15 cellular contexts compared by ENCODE assay signal in the genomic region with DNA sequence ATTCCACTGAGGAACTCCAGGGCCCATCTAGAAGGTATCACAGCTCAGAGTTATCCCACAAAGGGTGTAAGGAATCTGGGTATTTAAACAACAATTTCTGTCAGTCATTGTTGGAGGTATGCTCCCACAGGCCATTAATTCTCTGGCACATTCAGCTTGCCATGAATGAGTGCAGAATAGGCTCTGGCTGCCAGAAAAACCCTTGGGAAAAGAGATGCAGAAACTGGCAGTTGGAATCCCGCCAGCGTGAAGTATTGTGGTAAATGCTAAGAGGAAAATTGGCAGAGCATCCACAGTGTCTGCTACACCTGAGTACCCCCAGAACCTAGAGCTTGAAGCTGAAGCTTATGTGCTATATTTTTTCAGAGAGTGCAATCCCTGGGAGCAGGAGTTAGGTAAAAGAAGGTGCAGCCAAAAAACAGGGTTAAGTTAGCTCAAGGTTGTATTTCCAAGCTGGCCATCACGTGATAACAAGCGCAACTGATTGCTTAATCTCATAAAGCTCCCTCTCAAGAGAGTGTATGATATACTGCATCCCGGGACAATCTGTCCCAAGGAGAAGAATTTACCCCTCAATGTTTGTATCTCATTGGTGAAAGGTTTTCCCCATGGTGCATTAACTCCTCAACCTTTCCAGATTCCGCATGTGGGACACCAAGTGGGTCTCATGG.
A peak's percentile ranks its signal among the peaks of the same experiment; 100 is the strongest.
DNase-seq lines count a peak whose midpoint lies in the region; ATAC-seq and TF ChIP-seq lines count a peak whose summit lies in the region.
"Had no signal": no experiment of that assay in that cellular context is flagged by ENCODE, and none has a peak within 500 bp of the region (broad histone marks: within the 10 kb centered on the region; RNA-seq: fewer than 3 reads in every experiment).

No MANE protein-coding gene starts in this region.

- CTCF ChIA-PET in CD8-positive, alpha-beta T cell (lab: Charles Lee) = no interaction called here

- intact Hi-C loops in esophagus muscularis mucosa (cut with DNase I) = no loop called here
- intact Hi-C loops in CD8-positive, alpha-beta T cell (cut with DNase I, micrococcal nuclease) = no loop called here

- H3K27me3 Mint-ChIP-seq in CD8-positive, alpha-beta T cell (ENCODE audit: low read depth) = peaks cover 12% of the 10 kb centered on the region
- H3K27me3 Mint-ChIP-seq: activated CD4-positive, alpha-beta T cell treated with anti-CD3 and anti-CD28 coated beads, Interleukin-2, amount 10 ng/mL, durations not matched to agents 7 days and 5 days had no signal

- H3K4me3 ChIP-seq in esophagus muscularis mucosa (no peak overlapping the region), trophoblast cell (ENCODE audit: low read depth, low read length) (no peak overlapping the region)
- H3K4me3 ChIP-seq in CD8-positive, alpha-beta T cell (ENCODE audit: low read depth, low read length) = no peak overlapping the region
- H3K4me3 ChIP-seq: dorsolateral prefrontal cortex, vagina had no signal

- in situ Hi-C loops in ACHN (cut with HindIII; ENCODE audit: low pct_ligation_motif_present, low pct_unique_long_range_greater_than_20kb, low sequenced_read_pairs) = no loop called here

- H2AFZ ChIP-seq in trophoblast cell (ENCODE audit: insufficient read depth, low read length, poor library complexity) = no peak overlapping the region

- DNase-seq in ACHN = peak; percentile 92
- peak; percentile 93 for DNase-seq in NCI-H2196 (lab: John Stamatoyannopoulos, UW; ENCODE audit: unreplicated experiment)
- DNase-seq in esophagus muscularis mucosa (ENCODE audit: extremely low spot score) = peak; percentile 62
- no peak for DNase-seq in Kasumi-1 (lab: John Stamatoyannopoulos, UW)
- no peak for DNase-seq in CD8-positive, alpha-beta T cell
- DNase-seq in dedifferentiated amniotic fluid mesenchymal stem cell (ENCODE audit: extremely low spot score) = no peak
- no peak for DNase-seq in trophoblast cell
- DNase-seq: activated CD4-positive, alpha-beta T cell treated with anti-CD3 and anti-CD28 coated beads, Interleukin-2, amount 10 ng/mL, durations not matched to agents 7 days and 5 days; PC-3; stimulated activated CD4-positive, alpha-beta T cell treated with anti-CD3 and anti-CD28 coated beads, Interleukin-4, amount 100 ng/mL, for 24 hours; stimulated activated naive B cell treated with anti-CD40 and anti-IgM and Interleukin-4, amounts not matched to agents 10 μg/mL and 1 μg/mL and 100 μg/mL, for 72 hours; T-cell had no signal

- no peak overlapping the region for H2BK120ac ChIP-seq in trophoblast cell (ENCODE audit: insufficient read depth, low read length, poor library complexity)

- H3K36me3 ChIP-seq in esophagus muscularis mucosa (no peaks in the 10 kb centered on the region), trophoblast cell (ENCODE audit: control insufficient read depth in 1 of 2, insufficient read depth in 2 of 2, low read length in 2 of 2) (no peaks in the 10 kb centered on the region)
- no peaks in the 10 kb centered on the region for H3K36me3 ChIP-seq in CD8-positive, alpha-beta T cell (ENCODE audit: insufficient read depth, low read length)
- H3K36me3 ChIP-seq: vagina had no signal

- H3K14ac ChIP-seq in trophoblast cell (ENCODE audit: low read length) = no peak overlapping the region

- no peak overlapping the region for H3K9ac ChIP-seq in trophoblast cell (ENCODE audit: low read length)

- no peaks in the 10 kb centered on the region for H3K36me3 Mint-ChIP-seq in CD8-positive, alpha-beta T cell
- H3K36me3 Mint-ChIP-seq: stimulated activated naive B cell treated with anti-CD40 and anti-IgM and Interleukin-4, amounts not matched to agents 10 μg/mL and 1 μg/mL and 100 μg/mL, for 72 hours; T-cell had no signal

- TF ChIP-seq CTCF in esophagus muscularis mucosa (IDR thresholded peaks at IDR 0.05) = no peak
- no peak for TF ChIP-seq CTCF in CD8-positive, alpha-beta T cell (IDR thresholded peaks at IDR 0.05)

- no peaks in the 10 kb centered on the region for H3K4me1 Mint-ChIP-seq in CD8-positive, alpha-beta T cell (ENCODE audit: low read depth)
- H3K4me1 Mint-ChIP-seq: activated CD4-positive, alpha-beta T cell treated with anti-CD3 and anti-CD28 coated beads, Interleukin-2, amount 10 ng/mL, durations not matched to agents 7 days and 5 days; stimulated activated naive B cell treated with anti-CD40 and anti-IgM and Interleukin-4, amounts not matched to agents 10 μg/mL and 1 μg/mL and 100 μg/mL, for 72 hours; T-cell had no signal

- no peak overlapping the region for H4K12ac ChIP-seq in trophoblast cell (ENCODE audit: low read depth, low read length)

- TF ChIP-seq EP300 in Ishikawa (IDR thresholded peaks at IDR 0.05; ENCODE audit: borderline replicate concordance) = peak; percentile 88
- TF ChIP-seq EP300 in esophagus muscularis mucosa (IDR thresholded peaks at IDR 0.05) = no peak

- no peaks in the 10 kb centered on the region for H3K79me2 ChIP-seq in trophoblast cell (ENCODE audit: control insufficient read depth, insufficient read depth, low read length, poor library complexity)

- H3K27me3 ChIP-seq in esophagus muscularis mucosa (no peaks in the 10 kb centered on the region), trophoblast cell (ENCODE audit: insufficient read depth, low read length) (no peaks in the 10 kb centered on the region)
- no peaks in the 10 kb centered on the region for H3K27me3 ChIP-seq in CD8-positive, alpha-beta T cell (ENCODE audit: insufficient read depth, low read length)
- H3K27me3 ChIP-seq: dorsolateral prefrontal cortex, vagina had no signal

- H3K9me3 ChIP-seq in esophagus muscularis mucosa (no peaks in the 10 kb centered on the region), trophoblast cell (ENCODE audit: insufficient read depth, low read depth, low read length) (no peaks in the 10 kb centered on the region)
- H3K9me3 ChIP-seq in CD8-positive, alpha-beta T cell (ENCODE audit: low read length) = no peaks in the 10 kb centered on the region
- H3K9me3 ChIP-seq: vagina had no signal

- H4K91ac ChIP-seq in trophoblast cell (ENCODE audit: low read depth, low read length) = no peak overlapping the region

- no peak overlapping the region for H3K4me2 ChIP-seq in trophoblast cell (ENCODE audit: low read length)

- ATAC-seq in CD8-positive, alpha-beta T cell = no peak
- ATAC-seq: PC-3; stimulated activated naive B cell treated with anti-CD40 and anti-IgM and Interleukin-4, amounts not matched to agents 10 μg/mL and 1 μg/mL and 100 μg/mL, for 72 hours; T-cell had no signal

- no peak overlapping the region for H3K4ac ChIP-seq in trophoblast cell (ENCODE audit: low read depth, low read length)

- H4K8ac ChIP-seq in trophoblast cell (ENCODE audit: low read depth, low read length) = no peak overlapping the region

- H3K4me1 ChIP-seq in esophagus muscularis mucosa (no peaks in the 10 kb centered on the region), trophoblast cell (ENCODE audit: control insufficient read depth in 1 of 2, insufficient read depth in 2 of 2, low read length in 2 of 2) (no peaks in the 10 kb centered on the region)
- no peaks in the 10 kb centered on the region for H3K4me1 ChIP-seq in CD8-positive, alpha-beta T cell (ENCODE audit: insufficient read depth, low read length)
- H3K4me1 ChIP-seq: vagina had no signal

- no peak for TF ChIP-seq POLR2A in esophagus muscularis mucosa (IDR thresholded peaks at IDR 0.05; ENCODE audit: low read depth)

- H3K27ac ChIP-seq in esophagus muscularis mucosa (replicated peaks in 1 of 4) (no peak overlapping the region), trophoblast cell (ENCODE audit: low read depth, low read length) (no peak overlapping the region)
- no peak overlapping the region for H3K27ac ChIP-seq in CD8-positive, alpha-beta T cell (ENCODE audit: low read depth, low read length)
- H3K27ac ChIP-seq: dorsolateral prefrontal cortex, vagina had no signal

- no peak for TF ChIP-seq RAD21 in Ishikawa (IDR thresholded peaks at IDR 0.05; ENCODE audit: low read depth)

- H3K9me3 Mint-ChIP-seq in CD8-positive, alpha-beta T cell = no peaks in the 10 kb centered on the region
- H3K9me3 Mint-ChIP-seq: activated CD4-positive, alpha-beta T cell treated with anti-CD3 and anti-CD28 coated beads, Interleukin-2, amount 10 ng/mL, durations not matched to agents 7 days and 5 days; stimulated activated naive B cell treated with anti-CD40 and anti-IgM and Interleukin-4, amounts not matched to agents 10 μg/mL and 1 μg/mL and 100 μg/mL, for 72 hours; T-cell had no signal

- no peak overlapping the region for H3K23ac ChIP-seq in trophoblast cell (ENCODE audit: low read length)

- no peak overlapping the region for H3K27ac Mint-ChIP-seq in CD8-positive, alpha-beta T cell
- H3K27ac Mint-ChIP-seq: activated CD4-positive, alpha-beta T cell treated with anti-CD3 and anti-CD28 coated beads, Interleukin-2, amount 10 ng/mL, durations not matched to agents 7 days and 5 days; stimulated activated naive B cell treated with anti-CD40 and anti-IgM and Interleukin-4, amounts not matched to agents 10 μg/mL and 1 μg/mL and 100 μg/mL, for 72 hours; T-cell had no signal

- no peak overlapping the region for H3K18ac ChIP-seq in trophoblast cell (ENCODE audit: low read length)

- H3K4me3 Mint-ChIP-seq in CD8-positive, alpha-beta T cell = no peak overlapping the region
- H3K4me3 Mint-ChIP-seq: activated CD4-positive, alpha-beta T cell treated with anti-CD3 and anti-CD28 coated beads, Interleukin-2, amount 10 ng/mL, durations not matched to agents 7 days and 5 days; stimulated activated naive B cell treated with anti-CD40 and anti-IgM and Interleukin-4, amounts not matched to agents 10 μg/mL and 1 μg/mL and 100 μg/mL, for 72 hours; T-cell had no signal

- 72% methylated on average over 6 of the region's 6 CpGs for WGBS in esophagus muscularis mucosa
- WGBS in trophoblast cell (ENCODE audit: extremely low coverage, insufficient coverage, insufficient read length) = no CpG with 5 or more reads among the region's 6 CpGs

- H3K79me1 ChIP-seq in trophoblast cell (ENCODE audit: low read length) = no peaks in the 10 kb centered on the region

- POLR2A ChIA-PET in CD8-positive, alpha-beta T cell (lab: Charles Lee) = no interaction called here

- H2AK5ac ChIP-seq in trophoblast cell (ENCODE audit: low read length) = no peak overlapping the region

- H2BK12ac ChIP-seq in trophoblast cell (ENCODE audit: low read length) = no peak overlapping the region

- no peak overlapping the region for H2BK5ac ChIP-seq in trophoblast cell (ENCODE audit: low read depth, low read length, poor library complexity)

TF ChIP-seq in Ishikawa, 13 proteins besides CTCF, POLR2A, EP300 and RAD21 (continues in another document):
- TF ChIP-seq FOXM1 (IDR thresholded peaks at IDR 0.05; ENCODE audit: borderline replicate concordance, low read depth) = peak; percentile 39; the same call in 1 of the 2 replicates
- TF ChIP-seq CREB1 (IDR thresholded peaks at IDR 0.05; ENCODE audit: low read depth) = no peak

Comparison
In these comparisons a context has a peak if more than half of its experiments do, and no peak if none do; other contexts are left out.
1. DNase-seq: peak in ACHN (single experiment), NCI-H2196 (single experiment) and esophagus muscularis mucosa (single experiment); none in Kasumi-1 (0 of 2), CD8-positive, alpha-beta T cell (0 of 7), dedifferentiated amniotic fluid mesenchymal stem cell (single experiment) and trophoblast cell (0 of 2).